Comparison of ENCODE assay signal across 26 cellular contexts in the genomic region with DNA sequence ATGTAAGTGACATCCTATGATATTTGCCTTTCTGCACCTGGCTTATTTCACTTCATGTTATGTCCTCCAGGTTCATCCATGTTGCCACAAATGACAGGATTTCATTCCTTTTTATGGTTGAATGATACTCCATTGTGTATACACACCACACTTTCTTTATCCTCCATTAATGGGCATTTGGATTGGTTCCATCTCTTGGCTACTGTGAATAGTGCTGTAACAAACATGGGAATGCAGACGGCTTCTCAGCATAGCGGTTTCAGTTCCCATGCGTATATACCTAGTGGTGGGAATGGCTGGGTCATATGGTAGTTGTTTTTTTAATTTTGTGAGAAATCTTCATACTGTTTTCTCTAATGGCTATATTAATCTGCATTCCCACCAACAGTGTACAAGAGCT. TPM values are rescaled to one million over a fixed set of nuclear protein-coding genes. Genes with fewer than 3 reads are reported as not detected.
DNase-seq lines count a peak whose midpoint lies in the region; ATAC-seq, FAIRE-seq and TF ChIP-seq lines count a peak whose summit lies in the region.
"Had no signal": no experiment of that assay in that cellular context is flagged by ENCODE, and none has a peak within 500 bp of the region (broad histone marks: within the 10 kb centered on the region; RNA-seq: fewer than 3 reads in every experiment).

No MANE protein-coding gene starts in this region.

- H3K4me3 Mint-ChIP-seq in activated naive CD4-positive, alpha-beta T cell treated with anti-CD3 and anti-CD28 coated beads, Interleukin-2, amount 10 ng/mL, durations not matched to agents 7 days and 5 days = no peak overlapping the region
- H3K4me3 Mint-ChIP-seq: activated CD8-positive, alpha-beta T cell treated with anti-CD3 and anti-CD28 coated beads for 36 hours; mesothelial cell of epicardium; naive thymus-derived CD4-positive, alpha-beta T cell; stimulated activated effector memory CD8-positive, alpha-beta T cell treated with anti-CD3 and anti-CD28 coated beads, Interleukin-12 subunit alpha, Interleukin-12 subunit beta, amount 100 ng/mL, for 72 hours had no signal

- peaks cover 27% of the 10 kb centered on the region for H3K36me3 Mint-ChIP-seq in activated naive CD4-positive, alpha-beta T cell treated with anti-CD3 and anti-CD28 coated beads, Interleukin-2, amount 10 ng/mL, durations not matched to agents 7 days and 5 days

- H3K4me3 ChIP-seq in HepG2 (replicated peaks in 1 of 3; ENCODE audit: insufficient read depth in 1 of 3, low read depth in 2 of 3, low read length in 3 of 3) (no peak overlapping the region), right lobe of liver (no peak overlapping the region)
- H3K4me3 ChIP-seq: BLaER1 treated with 17β-estradiol and CSF1 and Interleukin-3, amounts not matched to agents 10 nM and 100 nM; body of pancreas; colonic mucosa had no signal

- H3K4me1 ChIP-seq in HepG2 (ENCODE audit: insufficient read depth, low read length) (peaks cover 69% of the 10 kb centered on the region), right lobe of liver (peaks cover 0 to 14% (median 0%) of the 10 kb centered on the region in 4 donors)
- H3K4me1 ChIP-seq: colonic mucosa had no signal

- H3K79me2 ChIP-seq in HepG2 (ENCODE audit: insufficient read depth, low read length) = peaks cover 28% of the 10 kb centered on the region

- no peak overlapping the region for H3K9ac ChIP-seq in HepG2 (ENCODE audit: insufficient read depth, low read depth, low read length)
- H3K9ac ChIP-seq: BLaER1 treated with 17β-estradiol and CSF1 and Interleukin-3, amounts not matched to agents 10 nM and 100 nM had no signal

- no peak overlapping the region for H3K27ac ChIP-seq in HepG2 (ENCODE audit: extremely low read length, insufficient read depth, low read length)
- H3K27ac ChIP-seq in right lobe of liver = no peak overlapping the region
- H3K27ac ChIP-seq: BLaER1 treated with 17β-estradiol and CSF1 and Interleukin-3, amounts not matched to agents 10 nM and 100 nM; body of pancreas; colonic mucosa had no signal

- TF ChIP-seq EP300 in HepG2 (IDR thresholded peaks at IDR 0.05; ENCODE audit: low read depth in 2 of 2, low read length in 2 of 2) = no peak
- TF ChIP-seq EP300 in HepG2 (CRISPR knock-in tag; IDR thresholded peaks at IDR 0.05; ENCODE audit: borderline replicate concordance) = no peak

- H3K36me3 ChIP-seq in HepG2 (replicated peaks in 1 of 2; ENCODE audit: control insufficient read depth in 1 of 2, insufficient read depth in 2 of 2, low read length in 2 of 2) = peaks cover 16 to 49% of the 10 kb centered on the region in 2 experiments
- H3K36me3 ChIP-seq in right lobe of liver = no peaks in the 10 kb centered on the region
- H3K36me3 ChIP-seq: colonic mucosa had no signal

- H3K27me3 ChIP-seq in HepG2 (ENCODE audit: control insufficient read depth in 1 of 2, insufficient read depth in 2 of 2, low read length in 2 of 2) (no peaks in the 10 kb centered on the region), right lobe of liver (no peaks in the 10 kb centered on the region)
- H3K27me3 ChIP-seq: BLaER1 treated with 17β-estradiol and CSF1 and Interleukin-3, amounts not matched to agents 10 nM and 100 nM; body of pancreas; colonic mucosa had no signal

- BruUV-seq in HepG2 (replicated peaks; lab: Mats Ljungman, UMichigan) = no TSS peak

- 98% methylated on average over 3 of the region's 3 CpGs for WGBS in HepG2 (ENCODE audit: low lambda C conversion rate)
- WGBS in right lobe of liver (ENCODE audit: insufficient coverage, low coverage, low lambda C conversion rate, missing lambda C conversion rate) = 100% methylated on average over 3 of the region's 3 CpGs

- no peak for FAIRE-seq in HepG2 (lab: Jason Lieb, UNC)
- FAIRE-seq: islet of Langerhans, urothelium cell line had no signal

- POLR2A ChIA-PET in HepG2 (lab: Yijun Ruan, JAX) = no interaction called here

- ATAC-seq in HepG2 (no peak), right lobe of liver (no peak), GM19455 (IDR thresholded peaks at IDR 0.05; ENCODE audit: unreplicated experiment) (no peak)
- ATAC-seq: activated CD8-positive, alpha-beta T cell treated with anti-CD3 and anti-CD28 coated beads for 36 hours; body of pancreas; HCT116; left ventricle myocardium superior; naive thymus-derived CD4-positive, alpha-beta T cell; stimulated activated effector memory CD8-positive, alpha-beta T cell treated with anti-CD3 and anti-CD28 coated beads, Interleukin-12 subunit alpha, Interleukin-12 subunit beta, amount 100 ng/mL, for 72 hours had no signal

- TF ChIP-seq POLR2A in HepG2 (IDR thresholded peaks at IDR 0.05; ENCODE audit: insufficient read depth in 1 of 2, low read depth in 2 of 2, low read length in 2 of 2) = no peak
- no peak for TF ChIP-seq POLR2A in right lobe of liver (IDR thresholded peaks at IDR 0.05)

- TF ChIP-seq CTCF in HepG2 (CRISPR knock-in tag; IDR thresholded peaks at IDR 0.05) (no peak), right lobe of liver (IDR thresholded peaks at IDR 0.05) (no peak)

- no peak overlapping the region for H2AFZ ChIP-seq in HepG2 (ENCODE audit: low read length)

- no peaks in the 10 kb centered on the region for H3K9me3 Mint-ChIP-seq in activated naive CD4-positive, alpha-beta T cell treated with anti-CD3 and anti-CD28 coated beads, Interleukin-2, amount 10 ng/mL, durations not matched to agents 7 days and 5 days
- H3K9me3 Mint-ChIP-seq: activated CD8-positive, alpha-beta T cell treated with anti-CD3 and anti-CD28 coated beads for 36 hours; mesothelial cell of epicardium; naive thymus-derived CD4-positive, alpha-beta T cell; stimulated activated effector memory CD8-positive, alpha-beta T cell treated with anti-CD3 and anti-CD28 coated beads, Interleukin-12 subunit alpha, Interleukin-12 subunit beta, amount 100 ng/mL, for 72 hours had no signal

- H3K27ac Mint-ChIP-seq in activated naive CD4-positive, alpha-beta T cell treated with anti-CD3 and anti-CD28 coated beads, Interleukin-2, amount 10 ng/mL, durations not matched to agents 7 days and 5 days = no peak overlapping the region
- H3K27ac Mint-ChIP-seq: activated CD8-positive, alpha-beta T cell treated with anti-CD3 and anti-CD28 coated beads for 36 hours; naive thymus-derived CD4-positive, alpha-beta T cell; stimulated activated effector memory CD8-positive, alpha-beta T cell treated with anti-CD3 and anti-CD28 coated beads, Interleukin-12 subunit alpha, Interleukin-12 subunit beta, amount 100 ng/mL, for 72 hours had no signal

- H4K20me1 ChIP-seq in HepG2 (ENCODE audit: insufficient read depth, low read length) = peaks cover 4% of the 10 kb centered on the region; the same call in 1 of the 2 replicates

- CTCF ChIA-PET in HepG2 (lab: Yijun Ruan, JAX; ENCODE audit: low intra/inter-chr PET ratio, low total read pairs) = no interaction called here
- CTCF ChIA-PET in activated naive CD4-positive, alpha-beta T cell treated with anti-CD3 and anti-CD28 coated beads, Interleukin-2, amount 10 ng/mL, durations not matched to agents 7 days and 5 days (lab: Charles Lee) = interaction anchor here (0.8 kb wide), 1 partner anchor 11 kb away, joined by 3 read pairs; no protein-coding TSS in a partner anchor

- DNase-seq in HepG2 (ENCODE audit: low spot score) (no peak), right lobe of liver (no peak), NCI-H2107 treated with DMSO at 0.1 percent for 48 hours (lab: John Stamatoyannopoulos, UW; ENCODE audit: unreplicated experiment) (peak; percentile 98), astrocyte of the hippocampus (ENCODE audit: low read depth, low spot score) (peak; percentile 73), cardiac septum (ENCODE audit: low spot score) (no peak), iPS-NIHi11 (ENCODE audit: low spot score) (no peak)
- DNase-seq in activated naive CD4-positive, alpha-beta T cell treated with anti-CD3 and anti-CD28 coated beads, Interleukin-2, amount 10 ng/mL, durations not matched to agents 7 days and 5 days = no peak
- DNase-seq: activated CD4-positive, alpha-beta T cell treated with anti-CD3 and anti-CD28 coated beads for 1 hour; activated CD8-positive, alpha-beta T cell treated with anti-CD3 and anti-CD28 coated beads for 36 hours; activated effector memory CD4-positive, alpha-beta T cell treated with Interleukin-2 at 50 U/mL for 16 hours; body of pancreas; Caco-2; colonic mucosa; EL; hypothalamus; left ventricle myocardium superior; naive thymus-derived CD4-positive, alpha-beta T cell; NCI-H187; stimulated activated CD4-positive, alpha-beta T cell treated with anti-CD3 and anti-CD28 coated beads, Interleukin-2, amount 100 ng/mL, for 48 hours had no signal

- peaks cover 5% of the 10 kb centered on the region for H3K4me1 Mint-ChIP-seq in activated naive CD4-positive, alpha-beta T cell treated with anti-CD3 and anti-CD28 coated beads, Interleukin-2, amount 10 ng/mL, durations not matched to agents 7 days and 5 days

- H3K4me2 ChIP-seq in HepG2 (ENCODE audit: low read depth, low read length) = no peak overlapping the region
- H3K4me2 ChIP-seq: BLaER1 treated with 17β-estradiol and CSF1 and Interleukin-3, amounts not matched to agents 10 nM and 100 nM had no signal

- no peaks in the 10 kb centered on the region for H3K27me3 Mint-ChIP-seq in activated naive CD4-positive, alpha-beta T cell treated with anti-CD3 and anti-CD28 coated beads, Interleukin-2, amount 10 ng/mL, durations not matched to agents 7 days and 5 days
- H3K27me3 Mint-ChIP-seq: activated CD8-positive, alpha-beta T cell treated with anti-CD3 and anti-CD28 coated beads for 36 hours; naive thymus-derived CD4-positive, alpha-beta T cell had no signal

- in situ Hi-C loops in HepG2 (cut with HindIII; ENCODE audit: extremely low pct_ligation_motif_present, low pct_unique_long_range_greater_than_20kb) = no loop called here

- intact Hi-C loops in HepG2 (cut with micrococcal nuclease; ENCODE audit: unreplicated experiment) = no loop called here
- intact Hi-C loops in right lobe of liver (cut with DNase I) = no loop called here
- intact Hi-C loops in cardiac septum (cut with DNase I) = no loop called here

- TF ChIP-seq RAD21 in HepG2 (CRISPR knock-in tag; IDR thresholded peaks at IDR 0.05) = no peak

- no peaks in the 10 kb centered on the region for H3K9me3 ChIP-seq in HepG2 (ENCODE audit: low read length)
- no peaks in the 10 kb centered on the region for H3K9me3 ChIP-seq in right lobe of liver
- H3K9me3 ChIP-seq: BLaER1 treated with 17β-estradiol and CSF1 and Interleukin-3, amounts not matched to agents 10 nM and 100 nM; body of pancreas; Caco-2; colonic mucosa had no signal

RNA-seq across cellular contexts. Expression of a gene that starts 14.8 kb away (rescaled TPM):
- total RNA-seq in HepG2 (2016; rRNA removed; fragmentation: Illumina TruSeq; extraction: Trizol) (39.6 and 51.1 TPM in 2 replicates), right lobe of liver (10 to 100 TPM in 1 of 6 experiments, 1 to 10 TPM in 5; 1.7 to 11.5 (median 4.9) TPM), cardiac septum (5.3 TPM)
- 27.5 and 29.9 TPM in 2 replicates for total RNA-seq in HepG2 (2016; cell fraction: cytosol; rRNA removed; fragmentation: Illumina TruSeq; extraction: Trizol; ENCODE audit: low read depth)
- 42.1 and 44.4 TPM in 2 replicates for total RNA-seq in HepG2 (2016; cell fraction: insoluble cytoplasmic fraction; rRNA removed; fragmentation: Illumina TruSeq; extraction: Trizol)
- 32.8 and 39.3 TPM in 2 replicates for total RNA-seq in HepG2 (2016; cell fraction: membrane; rRNA removed; fragmentation: Illumina TruSeq; extraction: Trizol)
- 42.6 and 54.0 TPM in 2 replicates for total RNA-seq in HepG2 (2016; cell fraction: nucleus; rRNA removed; fragmentation: Illumina TruSeq; extraction: Trizol)
- 24.0 and 26.4 TPM in 2 replicates for polyA plus RNA-seq in HepG2 (2011; rRNA removed)
- 18.3 and 23.7 TPM in 2 replicates for polyA plus RNA-seq in HepG2 (2011; cell fraction: cytosol; rRNA removed)
- polyA plus RNA-seq in HepG2 (2011; cell fraction: nucleus; rRNA removed) = 27.9 and 29.0 TPM in 2 replicates
- polyA plus RNA-seq in HepG2 (2012) = 35.8 and 52.4 TPM in 2 replicates
- polyA plus RNA-seq in HepG2 (2016; cell fraction: cytosol; fragmentation: Illumina TruSeq; extraction: Trizol; ENCODE audit: low read depth) = 35.5 and 38.1 TPM in 2 replicates
- polyA plus RNA-seq in HepG2 (2016; cell fraction: insoluble cytoplasmic fraction; fragmentation: Illumina TruSeq; extraction: Trizol; ENCODE audit: low read depth) = 48.1 and 53.8 TPM in 2 replicates
- polyA plus RNA-seq in HepG2 (2016; cell fraction: membrane; fragmentation: Illumina TruSeq; extraction: Trizol; ENCODE audit: low read depth) = 34.4 and 35.3 TPM in 2 replicates
- 40.0 and 44.5 TPM in 2 replicates for polyA plus RNA-seq in HepG2 (2016; cell fraction: nucleus; fragmentation: Illumina TruSeq; extraction: Trizol; ENCODE audit: insufficient read depth, low read depth)
- 26.6 and 26.8 TPM in 2 replicates for polyA minus RNA-seq in HepG2 (2011; rRNA and poly(A)+ RNA removed; ENCODE audit: low replicate concordance)
- 29.7 and 30.9 TPM in 2 replicates for polyA minus RNA-seq in HepG2 (2011; cell fraction: cytosol; rRNA and poly(A)+ RNA removed)
- 73.1 and 90.8 TPM in 2 replicates for polyA minus RNA-seq in HepG2 (2011; cell fraction: nucleus; rRNA and poly(A)+ RNA removed)

Comparison
In these comparisons a context has a peak if more than half of its experiments do, and no peak if none do; other contexts are left out.
1. DNase-seq: peak in NCI-H2107 treated with DMSO at 0.1 percent for 48 hours (single experiment) and astrocyte of the hippocampus (single experiment); none in HepG2 (single experiment), right lobe of liver (0 of 3), cardiac septum (single experiment), activated naive CD4-positive, alpha-beta T cell treated with anti-CD3 and anti-CD28 coated beads, Interleukin-2, amount 10 ng/mL, durations not matched to agents 7 days and 5 days (single experiment) and iPS-NIHi11 (single experiment).